25 cellular contexts compared by ENCODE assay signal in genomic region chr15:71003314-71003713, GRCh38.
DNase-seq lines count a peak whose midpoint lies in the region; ATAC-seq and TF ChIP-seq lines count a peak whose summit lies in the region.
"Had no signal": no experiment of that assay in that cellular context is flagged by ENCODE, and none has a peak within 500 bp of the region (broad histone marks: within the 10 kb centered on the region; RNA-seq: fewer than 3 reads in every experiment).

No MANE protein-coding gene starts in this region.

- no peak for TF ChIP-seq POLR2A in GM18505 (IDR thresholded peaks at IDR 0.05; ENCODE audit: borderline replicate concordance, extremely low read depth, insufficient read depth, insufficient read length)

- ATAC-seq in HG03045 (IDR thresholded peaks at IDR 0.05; ENCODE audit: unreplicated experiment) (no peak), GM18505 (IDR thresholded peaks at IDR 0.05; ENCODE audit: unreplicated experiment) (no peak)

- peaks cover 16% of the 10 kb centered on the region for H3K36me3 Mint-ChIP-seq in chondrocyte (ENCODE audit: low read depth)

- no peaks in the 10 kb centered on the region for H3K27me3 Mint-ChIP-seq in chondrocyte (ENCODE audit: low read depth)

- peaks cover 23% of the 10 kb centered on the region for H3K4me1 Mint-ChIP-seq in chondrocyte (ENCODE audit: low read depth)

- H3K27ac Mint-ChIP-seq in chondrocyte (ENCODE audit: unreplicated experiment), result peak overlapping the region; percentile 79
- H3K27ac Mint-ChIP-seq: activated naive CD8-positive, alpha-beta T cell; CD4-positive, alpha-beta T cell; mesothelial cell of epicardium; nephron; T-helper 2 cell treated with Interferon-gamma antibody and Interleukin-4, amounts not matched to agents 5 μg/mL and 100 μg/mL, for 36 hours had no signal

- TF ChIP-seq CTCF in chondrocyte (IDR thresholded peaks at IDR 0.05) (no peak), GM13976 (IDR thresholded peaks at IDR 0.05; ENCODE audit: borderline replicate concordance, control extremely low read depth, extremely low read depth, insufficient read depth, missing control alignments) (no peak)

- DNase-seq in AG08395 (ENCODE audit: low spot score), result peak; percentile 30
- peak; percentile 34 for DNase-seq in LHCN-M2 (ENCODE audit: low read depth)
- no peak for DNase-seq in chondrocyte (ENCODE audit: low spot score)
- peak; percentile 1 for DNase-seq in kidney glomerular epithelial cell (lab: John Stamatoyannopoulos, UW)
- DNase-seq in GM13976 (ENCODE audit: low spot score), result no peak
- no peak for DNase-seq in putamen (ENCODE audit: low spot score)
- DNase-seq: activated CD4-positive, CD25-positive, alpha-beta regulatory T cell; activated T-cell treated with anti-CD3 and anti-CD28 coated beads, Interleukin-2, amount 50 U/mL, for 48 hours; CD4-positive, alpha-beta T cell; DMS153; hypothalamus; kidney; NCI-H1694 treated with DMSO at 0.1 percent for 48 hours; posterior cingulate gyrus; SK-N-SH; small intestine; stimulated activated CD4-positive, alpha-beta T cell treated with anti-CD3 and anti-CD28 coated beads, Interleukin-4, amount 100 ng/mL, for 24 hours; stomach; upper lobe of left lung had no signal

- in situ Hi-C loops in GM13976 (cut with MboI; ENCODE audit: low sequenced_read_pairs, unreplicated experiment), result no loop called here

- H3K9me3 Mint-ChIP-seq in chondrocyte (ENCODE audit: low read depth), result peaks cover 11% of the 10 kb centered on the region

- H3K4me3 Mint-ChIP-seq in chondrocyte (ENCODE audit: unreplicated experiment), result no peak overlapping the region
- H3K4me3 Mint-ChIP-seq: activated naive CD8-positive, alpha-beta T cell; CD4-positive, alpha-beta T cell; mesothelial cell of epicardium; nephron; T-helper 2 cell treated with Interferon-gamma antibody and Interleukin-4, amounts not matched to agents 5 μg/mL and 100 μg/mL, for 36 hours had no signal

Comparison
In these comparisons a context has a peak if more than half of its experiments do, and no peak if none do; other contexts are left out.
1. DNase-seq: peak in AG08395 (single experiment), LHCN-M2 (single experiment) and kidney glomerular epithelial cell (single experiment); none in chondrocyte (single experiment), GM13976 (single experiment) and putamen (single experiment).